ENCODE assay signal across 1 cellular context in genomic region chr2:74250189-74250631, GRCh38.
TF ChIP-seq lines count a peak whose summit lies in the region.

No MANE protein-coding gene starts in this region.

TF ChIP-seq in endothelial cell of umbilical vein, 7 proteins besides CTCF, POLR2A, EP300 and RAD21 (continued from another document):
- TF ChIP-seq MYC (IDR thresholded peaks at IDR 0.05; ENCODE audit: low read depth, low read length) (no peak), FOS (IDR thresholded peaks at IDR 0.05; ENCODE audit: borderline replicate concordance, insufficient read depth, low read length) (no peak), POLR2AphosphoS5 (IDR thresholded peaks at IDR 0.05; ENCODE audit: insufficient read depth, low read depth, low read length) (no peak), GATA2 (IDR thresholded peaks at IDR 0.05; ENCODE audit: insufficient read depth, insufficient read length, low read depth, low read length) (no peak), EZH2 (IDR thresholded peaks at IDR 0.05; ENCODE audit: borderline replicate concordance, low read depth, low read length, severe bottlenecking) (no peak), JUN (IDR thresholded peaks at IDR 0.05; ENCODE audit: borderline replicate concordance, insufficient read depth, insufficient read length, low read depth) (no peak)
